ENCODE assay signal across 8 cellular contexts in the genomic region with DNA sequence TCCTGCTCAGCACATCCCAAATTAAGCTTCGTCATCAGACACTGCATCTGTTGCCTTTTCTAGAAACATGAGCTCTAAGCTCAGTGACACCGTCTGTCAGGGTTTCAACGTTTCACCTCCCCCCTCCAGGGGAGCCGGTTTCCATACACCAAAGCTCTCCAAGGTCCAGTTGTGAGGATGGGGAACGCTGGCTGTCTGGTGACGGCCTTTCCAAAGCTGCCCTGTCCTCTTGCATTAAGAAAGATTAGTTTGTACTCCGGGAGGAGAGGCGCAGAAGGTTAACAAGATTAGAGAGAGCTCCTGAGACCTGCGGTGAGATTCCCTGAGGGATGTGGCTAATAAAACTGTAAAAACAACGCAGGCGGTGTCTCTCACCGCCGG.
DNase-seq lines count a peak whose midpoint lies in the region; ATAC-seq and TF ChIP-seq lines count a peak whose summit lies in the region.

No MANE protein-coding gene starts in this region.

- DNase-seq in activated T-cell treated with anti-CD3 and anti-CD28 coated beads for 24 hours (ENCODE audit: low read depth) = peak; percentile 7
- DNase-seq in activated T-cell treated with anti-CD3 and anti-CD28 coated beads for 4 hours = no peak
- DNase-seq in COLO668 (lab: John Stamatoyannopoulos, UW; ENCODE audit: unreplicated experiment) = no peak
- DNase-seq in superior temporal gyrus (ENCODE audit: extremely low spot score) = no peak
- no peak for DNase-seq in central memory CD4-positive, alpha-beta T cell

- ATAC-seq in stimulated activated memory B cell treated with anti-CD40 and anti-IgM and Interleukin-4, amounts not matched to agents 10 μg/mL and 1 μg/mL and 100 μg/mL, for 72 hours = no peak

- no peak overlapping the region for H3K27ac ChIP-seq in duodenal mucosa (ENCODE audit: low read depth, low read length)

- peak overlapping the region; percentile 83 for H3K4me3 Mint-ChIP-seq in stimulated activated memory B cell treated with anti-CD40 and anti-IgM and Interleukin-4, amounts not matched to agents 10 μg/mL and 1 μg/mL and 100 μg/mL, for 72 hours

- TF ChIP-seq CTCF in Loucy (conservative IDR thresholded peaks at IDR 0.05; ENCODE audit: low read length) = no peak

- no peaks in the 10 kb centered on the region for H3K9me2 ChIP-seq in Loucy (replicated peaks; ENCODE audit: low read depth, low read length)

- H3K9me3 ChIP-seq in Loucy (ENCODE audit: insufficient read depth, low read depth, low read length) (no peaks in the 10 kb centered on the region), duodenal mucosa (ENCODE audit: control insufficient read depth in 1 of 2, low read length in 2 of 2) (no peaks in the 10 kb centered on the region)

- H3K4me2 ChIP-seq in Loucy (ENCODE audit: low read depth, low read length, poor library complexity, severe bottlenecking) = peak overlapping the region; percentile 94

- H3K36me3 ChIP-seq in Loucy (ENCODE audit: insufficient read depth, low read length) (no peaks in the 10 kb centered on the region), duodenal mucosa (ENCODE audit: control insufficient read depth in 1 of 2, insufficient read depth in 2 of 2, low read length in 2 of 2) (no peaks in the 10 kb centered on the region)

- H3F3A ChIP-seq in Loucy (ENCODE audit: low read depth) = no peaks in the 10 kb centered on the region

- H3K4me3 ChIP-seq in Loucy (ENCODE audit: low read length, poor library complexity, severe bottlenecking) (peak overlapping the region; percentile 82), duodenal mucosa (ENCODE audit: low read depth in 1 of 2, low read length in 2 of 2) (peak overlapping the region; percentile 38 to 59)

- no peaks in the 10 kb centered on the region for H4K20me1 ChIP-seq in Loucy (ENCODE audit: insufficient read depth, low read length, poor library complexity, severe bottlenecking)

- peaks cover 9% of the 10 kb centered on the region for H3K79me2 ChIP-seq in Loucy (ENCODE audit: insufficient read depth, low read length)

- no peaks in the 10 kb centered on the region for H3K27me3 ChIP-seq in Loucy (ENCODE audit: insufficient read depth, low read length, poor library complexity, severe bottlenecking)
- no peaks in the 10 kb centered on the region for H3K27me3 ChIP-seq in duodenal mucosa (ENCODE audit: control insufficient read depth in 1 of 2, insufficient read depth in 2 of 2, low read length in 2 of 2)

- no peaks in the 10 kb centered on the region for H3K27me3 Mint-ChIP-seq in stimulated activated memory B cell treated with anti-CD40 and anti-IgM and Interleukin-4, amounts not matched to agents 10 μg/mL and 1 μg/mL and 100 μg/mL, for 72 hours

- no peaks in the 10 kb centered on the region for H3K36me3 Mint-ChIP-seq in stimulated activated memory B cell treated with anti-CD40 and anti-IgM and Interleukin-4, amounts not matched to agents 10 μg/mL and 1 μg/mL and 100 μg/mL, for 72 hours

- H3K27ac Mint-ChIP-seq in stimulated activated memory B cell treated with anti-CD40 and anti-IgM and Interleukin-4, amounts not matched to agents 10 μg/mL and 1 μg/mL and 100 μg/mL, for 72 hours = peak overlapping the region; percentile 86

- H3K4me1 Mint-ChIP-seq in stimulated activated memory B cell treated with anti-CD40 and anti-IgM and Interleukin-4, amounts not matched to agents 10 μg/mL and 1 μg/mL and 100 μg/mL, for 72 hours = peaks cover 37% of the 10 kb centered on the region

- H3K4me1 ChIP-seq in Loucy (ENCODE audit: insufficient read depth, low read length, poor library complexity, severe bottlenecking) = peaks cover 10% of the 10 kb centered on the region
- no peaks in the 10 kb centered on the region for H3K4me1 ChIP-seq in duodenal mucosa (ENCODE audit: control insufficient read depth in 1 of 2, insufficient read depth in 2 of 2, low read length in 2 of 2)

- peak overlapping the region; percentile 84 for H3K9ac ChIP-seq in Loucy (ENCODE audit: low read depth, low read length, poor library complexity, severe bottlenecking)
- peak overlapping the region; percentile 4 to 49 for H3K9ac ChIP-seq in duodenal mucosa (ENCODE audit: low read depth in 1 of 2, low read length in 2 of 2)

- H3K9me3 Mint-ChIP-seq in stimulated activated memory B cell treated with anti-CD40 and anti-IgM and Interleukin-4, amounts not matched to agents 10 μg/mL and 1 μg/mL and 100 μg/mL, for 72 hours = no peaks in the 10 kb centered on the region

- no peak overlapping the region; the same call in 1 of the 2 replicates for H2AFZ ChIP-seq in Loucy (ENCODE audit: low read length)
